Comparison of ENCODE assay signal across 1 cellular context in the genomic region with DNA sequence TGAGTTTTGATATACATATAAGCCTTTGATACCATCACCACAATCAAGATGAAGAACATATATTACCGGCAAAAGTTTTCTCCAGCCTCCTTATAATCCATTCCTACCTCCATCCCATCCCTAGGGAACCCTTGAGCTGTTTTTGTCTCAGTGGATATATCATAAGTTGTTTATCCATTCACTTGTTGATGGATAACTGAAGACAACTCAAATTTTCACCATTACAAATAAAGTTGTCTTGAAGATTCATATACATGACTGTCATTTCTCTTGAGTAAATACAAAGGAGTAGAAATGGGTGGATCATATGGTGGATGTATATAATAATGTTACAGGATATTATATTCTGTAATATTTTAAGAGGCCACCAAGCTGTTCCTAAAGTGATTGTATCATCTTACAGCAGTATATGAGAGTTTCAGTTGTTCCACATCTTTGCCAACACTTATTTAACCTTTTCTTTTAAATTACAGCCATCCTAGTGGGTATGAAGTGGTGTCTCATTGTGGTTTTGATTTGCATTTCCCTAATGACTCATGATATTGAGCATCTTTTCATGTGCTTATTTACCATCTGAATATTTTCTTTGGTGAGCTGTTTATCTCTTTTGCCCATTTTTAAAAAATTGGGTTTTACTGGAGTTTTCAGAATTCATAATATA.
TF ChIP-seq lines count a peak whose summit lies in the region.

No MANE protein-coding gene starts in this region.

TF ChIP-seq in endothelial cell of umbilical vein, 7 proteins besides CTCF, POLR2A, EP300 and RAD21:
- TF ChIP-seq MYC (IDR thresholded peaks at IDR 0.05; ENCODE audit: low read depth, low read length) = no peak
- TF ChIP-seq FOS (IDR thresholded peaks at IDR 0.05; ENCODE audit: borderline replicate concordance, insufficient read depth, low read length) = peak; percentile 16
